ENCODE assay signal across 26 cellular contexts in genomic region chr10:78806805-78807221, GRCh38.
A peak's percentile ranks its signal among the peaks of the same experiment; 100 is the strongest.
DNase-seq lines count a peak whose midpoint lies in the region; ATAC-seq and TF ChIP-seq lines count a peak whose summit lies in the region.
"Had no signal": no experiment of that assay in that cellular context is flagged by ENCODE, and none has a peak within 500 bp of the region (broad histone marks: within the 10 kb centered on the region; RNA-seq: fewer than 3 reads in every experiment).

No MANE protein-coding gene starts in this region.

- no peak overlapping the region for H3K4me3 Mint-ChIP-seq in osteocyte (ENCODE audit: unreplicated experiment)
- H3K4me3 Mint-ChIP-seq: activated CD4-positive, alpha-beta memory T cell treated with anti-CD3 and anti-CD28 coated beads for 36 hours; activated T-cell treated with anti-CD3 and anti-CD28 coated beads, Interleukin-2, amount 50 U/mL, for 24 hours; immature natural killer cell; stimulated activated naive CD8-positive, alpha-beta T cell treated with anti-CD3 and anti-CD28 coated beads, Interleukin-15, amount 100 ng/mL, for 72 hours had no signal

- CTCF ChIA-PET in OCI-LY7 (lab: Charles Lee; ENCODE audit: unreplicated experiment): interaction anchor here (0.6 kb wide), 1 partner anchor 182 kb away, joined by 3 read pairs; no protein-coding TSS in a partner anchor

- H4K20me1 ChIP-seq in OCI-LY7 (ENCODE audit: insufficient read depth, low read length): no peaks in the 10 kb centered on the region

- ATAC-seq in esophagus mucosa: peak; percentile 37
- no peak for ATAC-seq in HG03175 (IDR thresholded peaks at IDR 0.05; ENCODE audit: unreplicated experiment)
- ATAC-seq in Right ventricle myocardium inferior: no peak
- ATAC-seq: heart left ventricle; stimulated activated naive CD8-positive, alpha-beta T cell treated with anti-CD3 and anti-CD28 coated beads, Interleukin-15, amount 100 ng/mL, for 72 hours; upper lobe of right lung had no signal

- POLR2A ChIA-PET in OCI-LY7 (lab: Charles Lee): no interaction called here

- H3K9me2 ChIP-seq in OCI-LY7 (ENCODE audit: insufficient read depth, low read length): no peaks in the 10 kb centered on the region

- H3K79me2 ChIP-seq in OCI-LY7 (ENCODE audit: insufficient read depth, low read depth, low read length): no peaks in the 10 kb centered on the region

- intact Hi-C loops in Right ventricle myocardium inferior (cut with DNase I) (loop anchor here (10.0 kb wide), 1 partner anchor 258 kb away; the partner anchor contains the start of gene ZMIZ1), OCI-LY7 (cut with micrococcal nuclease; ENCODE audit: unreplicated experiment) (no loop called here)

- H3K4me3 ChIP-seq in BE2C (ENCODE audit: low read depth, low read length) (no peak overlapping the region), OCI-LY7 (ENCODE audit: low read depth, low read length, poor library complexity, severe bottlenecking) (no peak overlapping the region)
- H3K4me3 ChIP-seq: heart left ventricle, upper lobe of right lung had no signal

- no TSS peak for BruUV-seq in OCI-LY7 (replicated peaks; lab: Mats Ljungman, UMichigan)

- no peak overlapping the region for H3K27ac ChIP-seq in OCI-LY7 (ENCODE audit: low read depth, low read length, poor library complexity, severe bottlenecking)
- H3K27ac ChIP-seq: C4-2B had no signal

- no peaks in the 10 kb centered on the region for H3K36me3 Mint-ChIP-seq in osteocyte (ENCODE audit: unreplicated experiment)
- H3K36me3 Mint-ChIP-seq: activated CD4-positive, alpha-beta memory T cell treated with anti-CD3 and anti-CD28 coated beads for 36 hours; immature natural killer cell had no signal

- no peaks in the 10 kb centered on the region for H3K36me3 ChIP-seq in BE2C
- H3K36me3 ChIP-seq in OCI-LY7 (ENCODE audit: insufficient read depth, low read length): no peaks in the 10 kb centered on the region
- H3K36me3 ChIP-seq: heart left ventricle, upper lobe of right lung had no signal

- TF ChIP-seq CTCF in BE2C (IDR thresholded peaks at IDR 0.05; ENCODE audit: low read depth, low read length): no peak
- TF ChIP-seq CTCF in osteocyte (IDR thresholded peaks at IDR 0.05): no peak
- TF ChIP-seq CTCF in OCI-LY7 (conservative IDR thresholded peaks at IDR 0.05; ENCODE audit: low read length): no peak

- no peaks in the 10 kb centered on the region for H3K9me3 Mint-ChIP-seq in osteocyte (ENCODE audit: unreplicated experiment)
- H3K9me3 Mint-ChIP-seq: activated CD4-positive, alpha-beta memory T cell treated with anti-CD3 and anti-CD28 coated beads for 36 hours; activated T-cell treated with anti-CD3 and anti-CD28 coated beads, Interleukin-2, amount 50 U/mL, for 24 hours; immature natural killer cell; stimulated activated naive CD8-positive, alpha-beta T cell treated with anti-CD3 and anti-CD28 coated beads, Interleukin-15, amount 100 ng/mL, for 72 hours had no signal

- H3K4me2 ChIP-seq in OCI-LY7 (ENCODE audit: low read length): no peak overlapping the region

- no peaks in the 10 kb centered on the region for H3K27me3 ChIP-seq in BE2C
- H3K27me3 ChIP-seq: heart left ventricle, upper lobe of right lung had no signal

- peaks cover 60% of the 10 kb centered on the region for H3K4me1 Mint-ChIP-seq in osteocyte (ENCODE audit: unreplicated experiment)
- H3K4me1 Mint-ChIP-seq: immature natural killer cell; stimulated activated naive CD8-positive, alpha-beta T cell treated with anti-CD3 and anti-CD28 coated beads, Interleukin-15, amount 100 ng/mL, for 72 hours had no signal

- peaks cover 13% of the 10 kb centered on the region for H3K27me3 Mint-ChIP-seq in osteocyte (ENCODE audit: unreplicated experiment)
- H3K27me3 Mint-ChIP-seq: stimulated activated naive CD8-positive, alpha-beta T cell treated with anti-CD3 and anti-CD28 coated beads, Interleukin-15, amount 100 ng/mL, for 72 hours had no signal

- H3K27ac Mint-ChIP-seq in osteocyte (ENCODE audit: unreplicated experiment): peak overlapping the region; percentile 14
- H3K27ac Mint-ChIP-seq: activated CD4-positive, alpha-beta memory T cell treated with anti-CD3 and anti-CD28 coated beads for 36 hours; activated T-cell treated with anti-CD3 and anti-CD28 coated beads, Interleukin-2, amount 50 U/mL, for 24 hours; immature natural killer cell; stimulated activated naive CD8-positive, alpha-beta T cell treated with anti-CD3 and anti-CD28 coated beads, Interleukin-15, amount 100 ng/mL, for 72 hours had no signal

- DNase-seq in BE2C (peak; percentile 35), LoVo (ENCODE audit: low spot score) (peak; percentile 42), osteocyte (ENCODE audit: extremely low spot score, unreplicated experiment) (no peak), activated T-cell treated with anti-CD3 and anti-CD28 coated beads for 4 hours (no peak), Right ventricle myocardium inferior (ENCODE audit: missing footprints) (no peak), OCI-LY7 (ENCODE audit: low spot score) (no peak)
- DNase-seq: activated CD4-positive, alpha-beta memory T cell treated with anti-CD3 and anti-CD28 coated beads for 36 hours; activated CD4-positive, CD25-positive, alpha-beta regulatory T cell; activated naive CD4-positive, alpha-beta T cell treated with anti-CD3 and anti-CD28 coated beads, Interleukin-2, amount 50 U/mL, for 16 hours; activated T-cell treated with anti-CD3 and anti-CD28 coated beads, Interleukin-2, amount 50 U/mL, for 24 hours; DMS 273 treated with DMSO at 0.1 percent for 48 hours; GDM1; heart left ventricle; immature natural killer cell; Karpas-422; NCI-H1092; NCI-H2029; NCI-H446; occipital lobe; stimulated activated CD4-positive, alpha-beta T cell treated with anti-CD3 and anti-CD28 coated beads, Interleukin-4, amount 100 ng/mL, for 4 hours; stimulated activated naive CD8-positive, alpha-beta T cell treated with anti-CD3 and anti-CD28 coated beads, Interleukin-15, amount 100 ng/mL, for 72 hours; T-helper 9 cell; upper lobe of right lung had no signal

- H3K4me1 ChIP-seq in BE2C (peaks cover 39% of the 10 kb centered on the region), OCI-LY7 (ENCODE audit: insufficient read depth, low read length, poor library complexity, severe bottlenecking) (no peaks in the 10 kb centered on the region)

- no peak overlapping the region for H2AFZ ChIP-seq in OCI-LY7 (ENCODE audit: low read length)

- H3K9me3 ChIP-seq in BE2C (no peaks in the 10 kb centered on the region), OCI-LY7 (ENCODE audit: low read length) (no peaks in the 10 kb centered on the region)
- H3K9me3 ChIP-seq: heart left ventricle, upper lobe of right lung had no signal

Comparison
In these comparisons a context has a peak if more than half of its experiments do, and no peak if none do; other contexts are left out.
1. DNase-seq: peak in BE2C (single experiment) and LoVo (single experiment); none in osteocyte (single experiment), activated T-cell treated with anti-CD3 and anti-CD28 coated beads for 4 hours (single experiment), Right ventricle myocardium inferior (single experiment) and OCI-LY7 (single experiment).